ENCODE assay signal across 11 cellular contexts in genomic region chr16:67939507-67940435, GRCh38. TPM values are rescaled to one million over a fixed set of nuclear protein-coding genes. Genes with fewer than 3 reads are reported as not detected.
DNase-seq lines count a peak whose midpoint lies in the region; ATAC-seq and TF ChIP-seq lines count a peak whose summit lies in the region.
"Had no signal": no experiment of that assay in that cellular context is flagged by ENCODE, and none has a peak within 500 bp of the region (broad histone marks: within the 10 kb centered on the region; RNA-seq: fewer than 3 reads in every experiment).

No MANE protein-coding gene starts in this region.

- DNase-seq in CD1c-positive myeloid dendritic cell (ENCODE audit: extremely low spot score) (peak; percentile 50), sciatic nerve (ENCODE audit: low spot score) (peak; percentile 74), NCI-H2029 treated with DMSO at 0.1 percent for 48 hours (lab: John Stamatoyannopoulos, UW) (no peak), uterus (no peak)
- peak in 1 of 2 donors; percentile 37 for DNase-seq in activated naive CD4-positive, alpha-beta T cell treated with anti-CD3 and anti-CD28 coated beads, Interleukin-2, amount 50 U/mL, for 72 hours (ENCODE audit: low spot score in 2 of 2)
- DNase-seq: Caco-2 had no signal

- H3K9me3 ChIP-seq in uterus: no peaks in the 10 kb centered on the region
- H3K9me3 ChIP-seq: Caco-2 had no signal

- H3K36me3 ChIP-seq in uterus: no peaks in the 10 kb centered on the region

- H3K4me1 ChIP-seq in uterus: peaks cover 0 to 3% of the 10 kb centered on the region in 2 donors

- H3K9me3 Mint-ChIP-seq in activated naive CD4-positive, alpha-beta T cell treated with anti-CD3 and anti-CD28 coated beads, Interleukin-2, amount 50 U/mL, for 72 hours: no peaks in the 10 kb centered on the region

- no peak for TF ChIP-seq CTCF in uterus (IDR thresholded peaks at IDR 0.05)

- H3K27me3 ChIP-seq in uterus: no peaks in the 10 kb centered on the region

- peaks cover 22 to 40% of the 10 kb centered on the region in 2 donors for H3K36me3 Mint-ChIP-seq in activated naive CD4-positive, alpha-beta T cell treated with anti-CD3 and anti-CD28 coated beads, Interleukin-2, amount 50 U/mL, for 72 hours

- intact Hi-C loops in sciatic nerve (cut with DNase I): no loop called here
- intact Hi-C loops in uterus (cut with DNase I; ENCODE audit: low total_unique reads): no loop called here

- TF ChIP-seq POLR2A in Raji (IDR thresholded peaks at IDR 0.05; ENCODE audit: insufficient read depth, low read depth, low read length) (0 out of 2 replicates have a peak, but pooled peaks have one; percentile 5), uterus (IDR thresholded peaks at IDR 0.05) (no peak)

- no peak overlapping the region for H3K27ac ChIP-seq in uterus
- H3K27ac ChIP-seq: epithelial cell of prostate had no signal

- no peak for ATAC-seq in activated naive CD4-positive, alpha-beta T cell treated with anti-CD3 and anti-CD28 coated beads, Interleukin-2, amount 50 U/mL, for 72 hours
- ATAC-seq in sciatic nerve: no peak
- no peak for ATAC-seq in HG03354 (IDR thresholded peaks at IDR 0.05; ENCODE audit: poor library complexity, severe bottlenecking, unreplicated experiment)
- no peak for ATAC-seq in GM19467 (IDR thresholded peaks at IDR 0.05; ENCODE audit: unreplicated experiment)

- no peak overlapping the region for H3K4me3 ChIP-seq in uterus
- H3K4me3 ChIP-seq: skin epidermis had no signal

- peak overlapping the region; percentile 44 to 74 for H3K27ac Mint-ChIP-seq in activated naive CD4-positive, alpha-beta T cell treated with anti-CD3 and anti-CD28 coated beads, Interleukin-2, amount 50 U/mL, for 72 hours

RNA-seq across cellular contexts. Expression of gene PSMB10, which starts 3.1 kb away (rescaled TPM):
- total RNA-seq in activated naive CD4-positive, alpha-beta T cell treated with anti-CD3 and anti-CD28 coated beads, Interleukin-2, amount 50 U/mL, for 72 hours: 100 to 1,000 TPM; 156 to 215 TPM
- total RNA-seq in sciatic nerve: 35.3 TPM
- total RNA-seq in uterus: 10 to 100 TPM in 3 of 4 donors, 1 to 10 TPM in 1; 9.5 to 30.7 (median 15.3) TPM

RNA-seq across cellular contexts. Expression of gene LCAT, which starts 4.1 kb away (rescaled TPM):
- 10 to 100 TPM; 15.7 to 32.5 TPM for total RNA-seq in activated naive CD4-positive, alpha-beta T cell treated with anti-CD3 and anti-CD28 coated beads, Interleukin-2, amount 50 U/mL, for 72 hours
- 46.2 TPM for total RNA-seq in sciatic nerve
- total RNA-seq in uterus: 10 to 100 TPM; 11.0 to 75.2 (median 12.4) TPM

RNA-seq across cellular contexts. Expression of gene CTRL, which starts 8.1 kb away (rescaled TPM):
- total RNA-seq in activated naive CD4-positive, alpha-beta T cell treated with anti-CD3 and anti-CD28 coated beads, Interleukin-2, amount 50 U/mL, for 72 hours: 1 to 10 TPM; 1.8 to 3.8 TPM
- total RNA-seq in sciatic nerve (0.98 TPM), uterus (1 to 10 TPM in 1 of 4 donors, not detected in 3; 1.0 TPM)

RNA-seq across cellular contexts. Expression of gene SLC12A4, which starts 28.7 kb away (rescaled TPM):
- 10 to 100 TPM; 37.2 to 64.0 TPM for total RNA-seq in activated naive CD4-positive, alpha-beta T cell treated with anti-CD3 and anti-CD28 coated beads, Interleukin-2, amount 50 U/mL, for 72 hours
- total RNA-seq in sciatic nerve (115 TPM), uterus (100 to 1,000 TPM in 1 of 4 donors, 10 to 100 TPM in 3; 25.6 to 137 (median 62.3) TPM)

RNA-seq across cellular contexts. Expression of gene DPEP3, which starts 40.5 kb away (rescaled TPM):
- under 1 TPM; 0.19 to 0.23 TPM for total RNA-seq in activated naive CD4-positive, alpha-beta T cell treated with anti-CD3 and anti-CD28 coated beads, Interleukin-2, amount 50 U/mL, for 72 hours
- total RNA-seq in sciatic nerve (not detected), uterus (under 1 TPM in 1 of 4 donors, not detected in 3; 0.14 TPM)
- total RNA-seq: Caco-2 had no signal

Comparison
In these comparisons a context has a peak if more than half of its experiments do, and no peak if none do; other contexts are left out.
1. DNase-seq: peak in CD1c-positive myeloid dendritic cell (single experiment) and sciatic nerve (single experiment); none in NCI-H2029 treated with DMSO at 0.1 percent for 48 hours (single experiment) and uterus (0 of 2).